Comparison of ENCODE assay signal across 10 cellular contexts in the genomic region with DNA sequence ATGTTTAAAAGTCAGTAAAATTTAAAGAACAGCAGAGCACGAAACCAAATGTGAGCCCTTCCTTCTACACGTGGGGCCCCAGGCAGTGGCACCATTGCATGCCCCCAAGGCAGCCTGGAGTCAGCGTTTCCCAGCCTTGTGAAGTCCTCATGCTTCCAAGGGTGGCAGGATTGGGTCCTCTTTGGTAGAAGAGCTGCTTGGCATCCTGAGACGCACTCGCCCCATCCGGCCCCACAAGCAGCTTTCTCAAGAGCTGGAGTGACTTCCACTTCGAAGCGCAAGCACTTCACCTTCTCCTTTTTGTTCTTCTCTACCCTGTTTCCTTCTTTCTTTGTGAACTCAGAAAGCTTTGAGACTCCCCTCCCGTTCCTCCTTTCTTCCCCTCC. TPM values are rescaled to one million over a fixed set of nuclear protein-coding genes. Genes with fewer than 3 reads are reported as not detected.
A peak's percentile ranks its signal among the peaks of the same experiment; 100 is the strongest.
DNase-seq lines count a peak whose midpoint lies in the region; ATAC-seq, FAIRE-seq and TF ChIP-seq lines count a peak whose summit lies in the region.
"Had no signal": no experiment of that assay in that cellular context is flagged by ENCODE, and none has a peak within 500 bp of the region (broad histone marks: within the 10 kb centered on the region; RNA-seq: fewer than 3 reads in every experiment).

No MANE protein-coding gene starts in this region.

- intact Hi-C loops in kidney (cut with DNase I), result no loop called here

- H3K36me3 ChIP-seq in SK-N-SH (replicated peaks in 1 of 2; ENCODE audit: control insufficient read depth in 1 of 2, insufficient read depth in 2 of 2, low read length in 1 of 2), result no peaks in the 10 kb centered on the region
- H3K36me3 ChIP-seq in kidney (ENCODE audit: control insufficient read depth in 1 of 2, insufficient read depth in 2 of 2, low read length in 2 of 2), result no peaks in the 10 kb centered on the region

- no peaks in the 10 kb centered on the region for H3K9me2 ChIP-seq in SK-N-SH

- H3K4me3 Mint-ChIP-seq in activated CD4-positive, alpha-beta memory T cell treated with anti-CD3 and anti-CD28 coated beads, Interleukin-2, amount 10 ng/mL, durations not matched to agents 7 days and 5 days, result no peak overlapping the region
- no peak overlapping the region for H3K4me3 Mint-ChIP-seq in stimulated activated naive B cell treated with anti-CD40 and anti-IgM and Interleukin-4, amounts not matched to agents 10 μg/mL and 1 μg/mL and 100 μg/mL, for 72 hours

- H3K9me3 ChIP-seq in SK-N-SH, result no peaks in the 10 kb centered on the region
- H3K9me3 ChIP-seq in kidney (ENCODE audit: control insufficient read depth in 1 of 2, low read length in 2 of 2), result no peaks in the 10 kb centered on the region

- TF ChIP-seq RAD21 in SK-N-SH (IDR thresholded peaks at IDR 0.05; ENCODE audit: low read length), result no peak

- POLR2A ChIA-PET in SK-N-SH (lab: Yijun Ruan, JAX), result no interaction called here
- POLR2A ChIA-PET in activated CD4-positive, alpha-beta memory T cell treated with anti-CD3 and anti-CD28 coated beads, Interleukin-2, amount 10 ng/mL, durations not matched to agents 7 days and 5 days (lab: Charles Lee), result interaction anchor here (0.6 to 7.0 kb wide), 5 partner anchors 10 to 35 kb away, joined by 3 to 46 read pairs (median 7); partner anchors contain the start of gene ZNF710

- no peak for DNase-seq in SK-N-SH
- DNase-seq in activated CD4-positive, alpha-beta memory T cell treated with anti-CD3 and anti-CD28 coated beads, Interleukin-2, amount 10 ng/mL, durations not matched to agents 7 days and 5 days, result no peak
- DNase-seq in kidney, result no peak
- DNase-seq in stimulated activated naive B cell treated with anti-CD40 and anti-IgM and Interleukin-4, amounts not matched to agents 10 μg/mL and 1 μg/mL and 100 μg/mL, for 72 hours, result no peak
- DNase-seq in NCI-H2107 treated with DMSO at 0.1 percent for 48 hours (lab: John Stamatoyannopoulos, UW; ENCODE audit: unreplicated experiment), result no peak
- DNase-seq in effector CD8-positive, alpha-beta T cell (lab: John Stamatoyannopoulos, UW), result no peak
- DNase-seq: activated T-cell treated with anti-CD3 and anti-CD28 coated beads for 4 hours had no signal

- FAIRE-seq in kidney (lab: Jason Lieb, UNC), result no peak
- FAIRE-seq: A204.1 had no signal

- H3K4me2 ChIP-seq in SK-N-SH, result peak overlapping the region; percentile 46; the same call in 1 of the 2 replicates

- no peaks in the 10 kb centered on the region for H3K27me3 Mint-ChIP-seq in activated CD4-positive, alpha-beta memory T cell treated with anti-CD3 and anti-CD28 coated beads, Interleukin-2, amount 10 ng/mL, durations not matched to agents 7 days and 5 days
- H3K27me3 Mint-ChIP-seq in stimulated activated naive B cell treated with anti-CD40 and anti-IgM and Interleukin-4, amounts not matched to agents 10 μg/mL and 1 μg/mL and 100 μg/mL, for 72 hours, result no peaks in the 10 kb centered on the region

- H3K4me3 ChIP-seq in SK-N-SH (ENCODE audit: low read depth in 2 of 2, low read length in 1 of 2) (no peak overlapping the region), kidney (ENCODE audit: low read length in 2 of 2) (no peak overlapping the region)

- TF ChIP-seq CTCF in SK-N-SH (IDR thresholded peaks at IDR 0.05) (no peak), kidney (IDR thresholded peaks at IDR 0.05; ENCODE audit: borderline replicate concordance, extremely low read depth, insufficient read depth) (no peak)

- no peaks in the 10 kb centered on the region; the same call in 1 of the 2 replicates for H3K79me2 ChIP-seq in SK-N-SH (ENCODE audit: insufficient read depth)

- H3F3A ChIP-seq in SK-N-SH (replicated peaks; ENCODE audit: insufficient read depth), result no peaks in the 10 kb centered on the region

- H3K27me3 ChIP-seq in SK-N-SH (ENCODE audit: insufficient read depth), result no peaks in the 10 kb centered on the region

- ATAC-seq in SK-N-SH treated with all-trans-retinoic acid at 6 μM for 48 hours (no peak), GM19328 (IDR thresholded peaks at IDR 0.05; ENCODE audit: unreplicated experiment) (no peak)
- ATAC-seq in stimulated activated naive B cell treated with anti-CD40 and anti-IgM and Interleukin-4, amounts not matched to agents 10 μg/mL and 1 μg/mL and 100 μg/mL, for 72 hours (replicated peaks), result no peak

- peaks cover 8% of the 10 kb centered on the region for H3K36me3 Mint-ChIP-seq in activated CD4-positive, alpha-beta memory T cell treated with anti-CD3 and anti-CD28 coated beads, Interleukin-2, amount 10 ng/mL, durations not matched to agents 7 days and 5 days (ENCODE audit: low read depth)
- peaks cover 13 to 20% of the 10 kb centered on the region in 2 donors for H3K36me3 Mint-ChIP-seq in stimulated activated naive B cell treated with anti-CD40 and anti-IgM and Interleukin-4, amounts not matched to agents 10 μg/mL and 1 μg/mL and 100 μg/mL, for 72 hours

- H3K4me1 Mint-ChIP-seq in activated CD4-positive, alpha-beta memory T cell treated with anti-CD3 and anti-CD28 coated beads, Interleukin-2, amount 10 ng/mL, durations not matched to agents 7 days and 5 days, result peaks cover 82% of the 10 kb centered on the region
- H3K4me1 Mint-ChIP-seq in stimulated activated naive B cell treated with anti-CD40 and anti-IgM and Interleukin-4, amounts not matched to agents 10 μg/mL and 1 μg/mL and 100 μg/mL, for 72 hours, result peaks cover 66 to 96% of the 10 kb centered on the region in 2 donors

- TF ChIP-seq EP300 in SK-N-SH (IDR thresholded peaks at IDR 0.05; ENCODE audit: borderline replicate concordance in 1 of 2, low read depth in 1 of 2, low read length in 1 of 2), result no peak

- no peaks in the 10 kb centered on the region for H3K9me3 Mint-ChIP-seq in activated CD4-positive, alpha-beta memory T cell treated with anti-CD3 and anti-CD28 coated beads, Interleukin-2, amount 10 ng/mL, durations not matched to agents 7 days and 5 days
- peaks cover 2 to 5% of the 10 kb centered on the region in 2 donors for H3K9me3 Mint-ChIP-seq in stimulated activated naive B cell treated with anti-CD40 and anti-IgM and Interleukin-4, amounts not matched to agents 10 μg/mL and 1 μg/mL and 100 μg/mL, for 72 hours

- H3K4me1 ChIP-seq in SK-N-SH (ENCODE audit: control insufficient read depth in 1 of 2, insufficient read depth in 2 of 2, low read depth in 1 of 2, low read length in 1 of 2) (peaks cover 24 to 29% of the 10 kb centered on the region in 2 experiments; a peak in 3 of 4 replicates), kidney (ENCODE audit: control insufficient read depth in 1 of 2, insufficient read depth in 1 of 2, low read depth in 1 of 2, low read length in 2 of 2) (peaks cover 22 to 40% of the 10 kb centered on the region in 2 donors)

- H2AFZ ChIP-seq in SK-N-SH (ENCODE audit: low read depth), result no peak overlapping the region

- CTCF ChIA-PET in SK-N-SH (lab: Yijun Ruan, JAX), result no interaction called here
- CTCF ChIA-PET in activated CD4-positive, alpha-beta memory T cell treated with anti-CD3 and anti-CD28 coated beads, Interleukin-2, amount 10 ng/mL, durations not matched to agents 7 days and 5 days (lab: Charles Lee), result interaction anchor here (2.6 kb wide), 1 partner anchor 35 kb away, joined by 9 read pairs; no protein-coding TSS in a partner anchor

- H3K9ac ChIP-seq in SK-N-SH (no peak overlapping the region), kidney (ENCODE audit: low read length in 2 of 2) (no peak overlapping the region)

- H3K27ac Mint-ChIP-seq in activated CD4-positive, alpha-beta memory T cell treated with anti-CD3 and anti-CD28 coated beads, Interleukin-2, amount 10 ng/mL, durations not matched to agents 7 days and 5 days, result peak overlapping the region; percentile 84
- peak overlapping the region; percentile 43 for H3K27ac Mint-ChIP-seq in stimulated activated naive B cell treated with anti-CD40 and anti-IgM and Interleukin-4, amounts not matched to agents 10 μg/mL and 1 μg/mL and 100 μg/mL, for 72 hours

- WGBS in SK-N-SH (ENCODE audit: low lambda C conversion rate), result 88% methylated on average over 9 of the region's 9 CpGs

- H4K20me1 ChIP-seq in SK-N-SH (ENCODE audit: insufficient read depth), result no peaks in the 10 kb centered on the region

- H3K27ac ChIP-seq in SK-N-SH (ENCODE audit: low read depth in 2 of 2, low read length in 1 of 2) (no peak overlapping the region), kidney (ENCODE audit: low read depth in 2 of 2, low read length in 2 of 2) (peak overlapping the region; percentile 28 to 71)

TF ChIP-seq in SK-N-SH, 30 proteins besides CTCF, POLR2A, EP300 and RAD21 (continues in another document):
- TF ChIP-seq MEF2A (IDR thresholded peaks at IDR 0.05; ENCODE audit: borderline replicate concordance, low read depth), result no peak
- no peak for TF ChIP-seq FOXM1 (IDR thresholded peaks at IDR 0.05; ENCODE audit: low read depth)
- TF ChIP-seq GABPA (IDR thresholded peaks at IDR 0.05; ENCODE audit: low read depth), result no peak
- TF ChIP-seq MXI1 (IDR thresholded peaks at IDR 0.05; ENCODE audit: low read depth, low read length), result no peak

TF ChIP-seq in SK-N-SH treated with all-trans-retinoic acid at 6 μM for 48 hours, 23 proteins besides CTCF, POLR2A, EP300 and RAD21 (continues in another document):
- TF ChIP-seq ZFP3 (CRISPR knock-in tag; IDR thresholded peaks at IDR 0.05) (no peak), ZNF70 (CRISPR knock-in tag; IDR thresholded peaks at IDR 0.05) (no peak), RARB (CRISPR knock-in tag; IDR thresholded peaks at IDR 0.05) (no peak), ZNF565 (CRISPR knock-in tag; conservative IDR thresholded peaks at IDR 0.05; ENCODE audit: low read depth) (no peak)

RNA-seq across cellular contexts. Expression of gene ZNF710, which starts 34.7 kb away (rescaled TPM):
- polyA plus RNA-seq in SK-N-SH (2012; rRNA removed) (2.4 and 2.7 TPM in 2 replicates), kidney (ENCODE audit: insufficient read depth, low read depth, low replicate concordance) (11.0 TPM)
- polyA plus RNA-seq in SK-N-SH (2012; cell fraction: cytosol; rRNA removed), result 2.0 and 2.1 TPM in 2 replicates
- 8.4 and 9.2 TPM in 2 replicates for polyA plus RNA-seq in SK-N-SH (2012; cell fraction: nucleus; rRNA removed)
- 10 to 100 TPM; 19.4 to 20.7 TPM for total RNA-seq in activated CD4-positive, alpha-beta memory T cell treated with anti-CD3 and anti-CD28 coated beads, Interleukin-2, amount 10 ng/mL, durations not matched to agents 7 days and 5 days
- 17.0 TPM for total RNA-seq in kidney

Comparison
In these comparisons a context has a peak if more than half of its experiments do, and no peak if none do; other contexts are left out.
1. H3K27ac ChIP-seq: peak in kidney (2 of 2); none in SK-N-SH (0 of 2).